In the genomic region with DNA sequence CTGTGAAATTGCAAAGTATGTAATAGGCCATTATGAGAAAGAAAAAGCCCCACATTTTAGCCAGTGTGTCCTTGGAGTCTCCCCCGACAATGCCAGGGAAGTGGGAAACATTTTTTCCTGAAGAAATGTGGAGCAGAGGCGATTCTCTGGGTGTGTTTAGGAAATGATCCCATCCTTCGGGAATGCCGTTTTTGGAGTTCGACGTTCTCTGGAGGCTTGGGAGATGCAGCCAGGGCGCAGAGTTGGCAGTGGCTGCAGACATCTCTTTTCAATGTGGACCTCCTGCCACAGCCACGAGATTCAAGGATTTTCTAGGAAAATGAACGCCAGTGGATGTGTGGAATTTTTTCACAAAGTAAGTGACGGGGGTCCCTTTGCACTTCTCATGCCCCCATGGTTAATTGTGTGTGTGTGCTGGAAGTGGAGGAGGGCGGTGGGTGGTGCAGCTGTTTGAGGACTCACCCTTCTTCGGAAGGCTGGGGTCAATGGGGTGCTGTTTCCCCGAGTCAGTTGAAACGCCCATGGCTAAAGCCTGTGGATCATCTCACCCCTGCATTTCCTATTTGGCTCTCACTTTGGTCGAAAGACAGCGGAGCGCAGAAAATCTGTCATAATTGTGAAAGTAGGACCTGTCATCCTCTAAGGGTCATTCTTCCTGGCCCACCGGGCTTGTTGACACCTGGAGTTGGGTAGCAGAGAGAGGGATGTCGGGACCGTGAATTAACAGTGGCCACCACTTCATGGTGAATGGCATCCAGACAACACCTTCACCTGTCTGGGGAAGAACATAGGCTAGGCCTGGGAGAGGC, we compare ENCODE assay signal across 14 cellular contexts.
DNase-seq lines count a peak whose midpoint lies in the region; ATAC-seq and TF ChIP-seq lines count a peak whose summit lies in the region.
"Had no signal": no experiment of that assay in that cellular context is flagged by ENCODE, and none has a peak within 500 bp of the region (broad histone marks: within the 10 kb centered on the region; RNA-seq: fewer than 3 reads in every experiment).

No MANE protein-coding gene starts in this region.

- DNase-seq in GM04503 (ENCODE audit: low read depth) (peak; percentile 37), SJSA1 (ENCODE audit: low read depth in 1 of 2, low spot score in 2 of 2) (no peak), fibroblast of pulmonary artery (ENCODE audit: low read depth) (peak; percentile 74), spleen (no peak), OCI-M2 (lab: John Stamatoyannopoulos, UW; ENCODE audit: unreplicated experiment) (no peak)
- DNase-seq: activated CD4-positive, alpha-beta memory T cell treated with anti-CD3 and anti-CD28 coated beads, Interleukin-2, amount 10 ng/mL, durations not matched to agents 7 days and 5 days; activated gamma-delta T cell; KBM-7; naive thymus-derived CD8-positive, alpha-beta T cell; NCI-H1694; NCI-H82 had no signal

- no peaks in the 10 kb centered on the region for H3K9me3 ChIP-seq in SJSA1 (replicated peaks)
- H3K9me3 ChIP-seq in spleen = no peaks in the 10 kb centered on the region

- TF ChIP-seq POLR2A in spleen (IDR thresholded peaks at IDR 0.05) = no peak

- intact Hi-C loops in spleen (cut with DNase I; ENCODE audit: low total_unique reads) = loop anchor here (10.0 kb wide), 1 partner anchor 53 kb away; no protein-coding TSS in a partner anchor

- no peak for ATAC-seq in GM21423 (IDR thresholded peaks at IDR 0.05; ENCODE audit: unreplicated experiment)
- ATAC-seq in HG03432 (IDR thresholded peaks at IDR 0.05; ENCODE audit: unreplicated experiment) = no peak
- ATAC-seq: esophagus mucosa; naive thymus-derived CD8-positive, alpha-beta T cell had no signal

- TF ChIP-seq CTCF in fibroblast of pulmonary artery (IDR thresholded peaks at IDR 0.05; ENCODE audit: low read length, missing control alignments) (no peak), spleen (IDR thresholded peaks at IDR 0.05 in 8 of 11, conservative IDR thresholded peaks at IDR 0.05 in 3 of 11) (no peak)

- peaks cover 54% of the 10 kb centered on the region for H3K4me1 ChIP-seq in SJSA1 (replicated peaks)
- H3K4me1 ChIP-seq in spleen = peaks cover 15 to 93% (median 65%) of the 10 kb centered on the region in 6 donors

- H3K27ac ChIP-seq in SJSA1 = peak overlapping the region; percentile 6; the same call in 1 of the 2 replicates
- peak overlapping the region in 7 of 8 donors; percentile 23 to 79 (median 72) for H3K27ac ChIP-seq in spleen

- 67 to 86% (median 73%) methylated on average over 20 of the region's 20 CpGs for WGBS in spleen, 5 donors

- no peak overlapping the region for H3K4me3 ChIP-seq in SJSA1
- no peak overlapping the region for H3K4me3 ChIP-seq in fibroblast of pulmonary artery (replicated peaks; ENCODE audit: low read depth, low read length)
- H3K4me3 ChIP-seq in spleen = no peak overlapping the region

- H3K36me3 ChIP-seq in SJSA1 (no peaks in the 10 kb centered on the region), spleen (peaks cover 0 to 31% (median 0%) of the 10 kb centered on the region in 6 donors)

- no peaks in the 10 kb centered on the region for H3K27me3 ChIP-seq in SJSA1 (replicated peaks)
- no peaks in the 10 kb centered on the region for H3K27me3 ChIP-seq in spleen (replicated peaks in 1 of 7)

Comparison
In these comparisons a context has a peak if more than half of its experiments do, and no peak if none do; other contexts are left out.
1. DNase-seq: peak in GM04503 (single experiment) and fibroblast of pulmonary artery (single experiment); none in SJSA1 (0 of 2), spleen (single experiment) and OCI-M2 (single experiment).